In genomic region chr7:19681596-19681995, GRCh38 we compare ENCODE assay signal across 31 cellular contexts.
"Had no signal": no experiment of that assay in that cellular context is flagged by ENCODE, and none has a peak within 500 bp of the region (broad histone marks: within the 10 kb centered on the region; RNA-seq: fewer than 3 reads in every experiment).

No MANE protein-coding gene starts in this region.

- H3K4me1 Mint-ChIP-seq: brain, endodermal cell had no signal

- H3K4me3 ChIP-seq: ascending aorta, breast epithelium, cardiac muscle cell, colonic mucosa, gastrocnemius medialis had no signal

- DNase-seq: activated B cell treated with CpG ODN at 0.5 μM for 24 hours; activated CD4-positive, alpha-beta memory T cell treated with anti-CD3 and anti-CD28 coated beads for 36 hours; activated CD4-positive, alpha-beta T cell treated with anti-CD3 and anti-CD28 coated beads for 48 hours; activated CD4-positive, alpha-beta T cell treated with anti-CD3 and anti-CD28 coated beads, Interleukin-2, amount 50 U/mL, for 1 hour; activated CD8-positive, alpha-beta memory T cell treated with anti-CD3 and anti-CD28 coated beads, Interleukin-2, amount 10 ng/mL, durations not matched to agents 7 days and 5 days; activated CD8-positive, alpha-beta memory T cell treated with anti-CD3 and anti-CD28 coated beads, Interleukin-2, amount 50 U/mL, for 4 hours; activated CD8-positive, alpha-beta T cell treated with anti-CD3 and anti-CD28 coated beads, Interleukin-2, amount 10 ng/mL, durations not matched to agents 7 days and 5 days; activated gamma-delta T cell; activated naive CD4-positive, alpha-beta T cell; activated naive CD4-positive, alpha-beta T cell treated with anti-CD3 and anti-CD28 coated beads, Interleukin-2, amount 10 ng/mL, durations not matched to agents 7 days and 5 days; activated naive CD8-positive, alpha-beta T cell treated with anti-CD3 and anti-CD28 coated beads, Interleukin-2, amount 10 ng/mL, durations not matched to agents 7 days and 5 days; activated T-cell treated with anti-CD3 and anti-CD28 coated beads, Interleukin-2, amount 50 U/mL, for 1 hour; activated T-cell treated with anti-CD3 and anti-CD28 coated beads, Interleukin-2, amount 50 U/mL, for 48 hours; central memory CD4-positive, alpha-beta T cell; cerebellar nuclear complex; colonic mucosa; effector CD8-positive, alpha-beta T cell; endodermal cell; foreskin keratinocyte; gastrocnemius medialis; glutamatergic neuron; SW 1271; T-cell; T1000; WERI-Rb-1 had no signal

- H3K27me3 ChIP-seq: ascending aorta, breast epithelium, cardiac muscle cell, colonic mucosa, foreskin keratinocyte, gastrocnemius medialis had no signal

- H3K9me3 ChIP-seq: ascending aorta, breast epithelium, colonic mucosa, gastrocnemius medialis had no signal

- H3K4me3 Mint-ChIP-seq: activated B cell treated with CpG ODN at 0.5 μM for 24 hours; activated CD4-positive, alpha-beta memory T cell treated with anti-CD3 and anti-CD28 coated beads for 36 hours; activated CD8-positive, alpha-beta memory T cell treated with anti-CD3 and anti-CD28 coated beads, Interleukin-2, amount 10 ng/mL, durations not matched to agents 7 days and 5 days; activated CD8-positive, alpha-beta T cell treated with anti-CD3 and anti-CD28 coated beads, Interleukin-2, amount 10 ng/mL, durations not matched to agents 7 days and 5 days; activated naive CD4-positive, alpha-beta T cell treated with anti-CD3 and anti-CD28 coated beads, Interleukin-2, amount 10 ng/mL, durations not matched to agents 7 days and 5 days; activated naive CD8-positive, alpha-beta T cell treated with anti-CD3 and anti-CD28 coated beads, Interleukin-2, amount 10 ng/mL, durations not matched to agents 7 days and 5 days; brain; endodermal cell; T-cell; T-helper 1 cell treated with Interleukin-12 subunit alpha and Interleukin-12 subunit beta and Interleukin-4 antibody, amounts not matched to agents 30 μg/mL and 1 μg/mL, for 36 hours had no signal

- H3K36me3 Mint-ChIP-seq: activated CD4-positive, alpha-beta memory T cell treated with anti-CD3 and anti-CD28 coated beads for 36 hours; activated CD8-positive, alpha-beta memory T cell treated with anti-CD3 and anti-CD28 coated beads, Interleukin-2, amount 10 ng/mL, durations not matched to agents 7 days and 5 days; activated naive CD4-positive, alpha-beta T cell treated with anti-CD3 and anti-CD28 coated beads, Interleukin-2, amount 10 ng/mL, durations not matched to agents 7 days and 5 days; activated naive CD8-positive, alpha-beta T cell treated with anti-CD3 and anti-CD28 coated beads, Interleukin-2, amount 10 ng/mL, durations not matched to agents 7 days and 5 days; brain; T-cell had no signal

- H3K36me3 ChIP-seq: ascending aorta, breast epithelium, cardiac muscle cell, colonic mucosa, gastrocnemius medialis, WERI-Rb-1 had no signal

- H3K9me3 Mint-ChIP-seq: activated B cell treated with CpG ODN at 0.5 μM for 24 hours; activated CD4-positive, alpha-beta memory T cell treated with anti-CD3 and anti-CD28 coated beads for 36 hours; activated naive CD8-positive, alpha-beta T cell treated with anti-CD3 and anti-CD28 coated beads, Interleukin-2, amount 10 ng/mL, durations not matched to agents 7 days and 5 days; endodermal cell; T-helper 1 cell treated with Interleukin-12 subunit alpha and Interleukin-12 subunit beta and Interleukin-4 antibody, amounts not matched to agents 30 μg/mL and 1 μg/mL, for 36 hours had no signal

- H3K27ac Mint-ChIP-seq: activated B cell treated with CpG ODN at 0.5 μM for 24 hours; activated CD4-positive, alpha-beta memory T cell treated with anti-CD3 and anti-CD28 coated beads for 36 hours; activated CD8-positive, alpha-beta memory T cell treated with anti-CD3 and anti-CD28 coated beads, Interleukin-2, amount 10 ng/mL, durations not matched to agents 7 days and 5 days; activated CD8-positive, alpha-beta T cell treated with anti-CD3 and anti-CD28 coated beads, Interleukin-2, amount 10 ng/mL, durations not matched to agents 7 days and 5 days; activated naive CD4-positive, alpha-beta T cell treated with anti-CD3 and anti-CD28 coated beads, Interleukin-2, amount 10 ng/mL, durations not matched to agents 7 days and 5 days; activated naive CD4-positive, alpha-beta T cell treated with anti-CD3 and anti-CD28 coated beads, Interleukin-2, amount 50 U/mL, for 72 hours; activated naive CD8-positive, alpha-beta T cell treated with anti-CD3 and anti-CD28 coated beads, Interleukin-2, amount 10 ng/mL, durations not matched to agents 7 days and 5 days; brain; endodermal cell; T-cell; T-helper 1 cell treated with Interleukin-12 subunit alpha and Interleukin-12 subunit beta and Interleukin-4 antibody, amounts not matched to agents 30 μg/mL and 1 μg/mL, for 36 hours had no signal

- H3K27ac ChIP-seq: ascending aorta, breast epithelium, cardiac muscle cell, colonic mucosa, foreskin keratinocyte, gastrocnemius medialis, WERI-Rb-1 had no signal

- H3K27me3 Mint-ChIP-seq: activated B cell treated with CpG ODN at 0.5 μM for 24 hours; activated CD4-positive, alpha-beta memory T cell treated with anti-CD3 and anti-CD28 coated beads for 36 hours; activated CD8-positive, alpha-beta memory T cell treated with anti-CD3 and anti-CD28 coated beads, Interleukin-2, amount 10 ng/mL, durations not matched to agents 7 days and 5 days; activated naive CD4-positive, alpha-beta T cell treated with anti-CD3 and anti-CD28 coated beads, Interleukin-2, amount 10 ng/mL, durations not matched to agents 7 days and 5 days; activated naive CD8-positive, alpha-beta T cell treated with anti-CD3 and anti-CD28 coated beads, Interleukin-2, amount 10 ng/mL, durations not matched to agents 7 days and 5 days; T-cell had no signal
